In genomic region chr22:31399211-31400022, GRCh38 we compare ENCODE assay signal across 8 cellular contexts. TPM values are rescaled to one million over a fixed set of nuclear protein-coding genes. Genes with fewer than 3 reads are reported as not detected.
DNase-seq lines count a peak whose midpoint lies in the region; ATAC-seq, FAIRE-seq and TF ChIP-seq lines count a peak whose summit lies in the region.

A gene with protein sequence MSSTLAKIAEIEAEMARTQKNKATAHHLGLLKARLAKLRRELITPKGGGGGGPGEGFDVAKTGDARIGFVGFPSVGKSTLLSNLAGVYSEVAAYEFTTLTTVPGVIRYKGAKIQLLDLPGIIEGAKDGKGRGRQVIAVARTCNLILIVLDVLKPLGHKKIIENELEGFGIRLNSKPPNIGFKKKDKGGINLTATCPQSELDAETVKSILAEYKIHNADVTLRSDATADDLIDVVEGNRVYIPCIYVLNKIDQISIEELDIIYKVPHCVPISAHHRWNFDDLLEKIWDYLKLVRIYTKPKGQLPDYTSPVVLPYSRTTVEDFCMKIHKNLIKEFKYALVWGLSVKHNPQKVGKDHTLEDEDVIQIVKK (plus strand): TSS chr22:31399604. CDS start chr22:31399684, 80 bp downstream.

- H4K20me1 ChIP-seq in Loucy (ENCODE audit: insufficient read depth, low read length, poor library complexity, severe bottlenecking), result peaks cover 20% of the 10 kb centered on the region

- H3K4me3 ChIP-seq in Loucy (ENCODE audit: low read length, poor library complexity, severe bottlenecking), result peak within 1 kb of the TSS; percentile 98
- peak within 1 kb of the TSS; percentile 97 for H3K4me3 ChIP-seq in fibroblast of the aortic adventitia (ENCODE audit: low read depth, low read length)

- no peaks in the 10 kb centered on the region for H3K9me2 ChIP-seq in Loucy (replicated peaks; ENCODE audit: low read depth, low read length)

- H3K9me3 Mint-ChIP-seq in nephron progenitor cell, result peaks cover 2% of the 10 kb centered on the region
- peaks cover 2 to 4% of the 10 kb centered on the region in 2 donors for H3K9me3 Mint-ChIP-seq in stimulated activated naive CD8-positive, alpha-beta T cell treated with anti-CD3 and anti-CD28 coated beads, Interleukin-15, amount 100 ng/mL, for 72 hours

- H3K4me2 ChIP-seq in Loucy (ENCODE audit: low read depth, low read length, poor library complexity, severe bottlenecking), result peak within 1 kb of the TSS; percentile 93

- TF ChIP-seq CTCF in Loucy (conservative IDR thresholded peaks at IDR 0.05; ENCODE audit: low read length) (no peak), fibroblast of the aortic adventitia (IDR thresholded peaks at IDR 0.05; ENCODE audit: insufficient read depth, low read length) (peak; percentile 5), nephron progenitor cell (IDR thresholded peaks at IDR 0.05) (no peak)

- peak; percentile 93 for FAIRE-seq in H54 (lab: Jason Lieb, UNC)

- H3K9ac ChIP-seq in Loucy (ENCODE audit: low read depth, low read length, poor library complexity, severe bottlenecking), result peak within 1 kb of the TSS; percentile 99

- H3K27me3 ChIP-seq in Loucy (ENCODE audit: insufficient read depth, low read length, poor library complexity, severe bottlenecking), result no peaks in the 10 kb centered on the region

- no peaks in the 10 kb centered on the region for H3K27me3 Mint-ChIP-seq in nephron progenitor cell (ENCODE audit: low read depth, poor library complexity)
- H3K27me3 Mint-ChIP-seq in stimulated activated naive CD8-positive, alpha-beta T cell treated with anti-CD3 and anti-CD28 coated beads, Interleukin-15, amount 100 ng/mL, for 72 hours, result no peaks in the 10 kb centered on the region

- H3K9me3 ChIP-seq in Loucy (ENCODE audit: insufficient read depth, low read depth, low read length), result no peaks in the 10 kb centered on the region

- DNase-seq in ELF-1 (ENCODE audit: low read depth, low spot score) (peak; percentile 98), H54 (ENCODE audit: insufficient read length, low spot score) (peak; percentile 89), fibroblast of the aortic adventitia (ENCODE audit: low read depth) (peak; percentile 94), nephron progenitor cell (peak; percentile 98)
- peak; percentile 95 for DNase-seq in activated effector memory CD4-positive, alpha-beta T cell treated with Interleukin-2 at 50 U/mL for 16 hours
- DNase-seq in stimulated activated naive CD8-positive, alpha-beta T cell treated with anti-CD3 and anti-CD28 coated beads, Interleukin-15, amount 100 ng/mL, for 72 hours, result peak; percentile 96 to 98

- peak within 1 kb of the TSS; percentile 94 for H3K4me3 Mint-ChIP-seq in nephron progenitor cell
- H3K4me3 Mint-ChIP-seq in stimulated activated naive CD8-positive, alpha-beta T cell treated with anti-CD3 and anti-CD28 coated beads, Interleukin-15, amount 100 ng/mL, for 72 hours, result peak within 1 kb of the TSS; percentile 90 to 92

- ATAC-seq in stimulated activated naive CD8-positive, alpha-beta T cell treated with anti-CD3 and anti-CD28 coated beads, Interleukin-15, amount 100 ng/mL, for 72 hours, result peak; percentile 100

- H3K79me2 ChIP-seq in Loucy (ENCODE audit: insufficient read depth, low read length), result peaks cover 49% of the 10 kb centered on the region

- H3K4me1 Mint-ChIP-seq in nephron progenitor cell, result peaks cover 32% of the 10 kb centered on the region
- peaks cover 30% of the 10 kb centered on the region for H3K4me1 Mint-ChIP-seq in stimulated activated naive CD8-positive, alpha-beta T cell treated with anti-CD3 and anti-CD28 coated beads, Interleukin-15, amount 100 ng/mL, for 72 hours

- peak within 1 kb of the TSS; percentile 97 for H3K27ac Mint-ChIP-seq in nephron progenitor cell
- H3K27ac Mint-ChIP-seq in stimulated activated naive CD8-positive, alpha-beta T cell treated with anti-CD3 and anti-CD28 coated beads, Interleukin-15, amount 100 ng/mL, for 72 hours, result peak within 1 kb of the TSS; percentile 91 to 97

- peaks cover 8% of the 10 kb centered on the region; the same call in 1 of the 2 replicates for H3K36me3 ChIP-seq in Loucy (ENCODE audit: insufficient read depth, low read length)

- peaks cover 27% of the 10 kb centered on the region for H3K36me3 Mint-ChIP-seq in nephron progenitor cell (ENCODE audit: low read depth)

- peak within 1 kb of the TSS; percentile 94 for H2AFZ ChIP-seq in Loucy (ENCODE audit: low read length)

- H3F3A ChIP-seq in Loucy (ENCODE audit: low read depth), result no peaks in the 10 kb centered on the region

- peak; percentile 78 for TF ChIP-seq POLR2A in H54 (IDR thresholded peaks at IDR 0.05; ENCODE audit: low read depth, low read length)
- TF ChIP-seq POLR2A in Raji (IDR thresholded peaks at IDR 0.05; ENCODE audit: insufficient read depth, low read depth, low read length), result peak; percentile 100

- peaks cover 19% of the 10 kb centered on the region for H3K4me1 ChIP-seq in Loucy (ENCODE audit: insufficient read depth, low read length, poor library complexity, severe bottlenecking)

RNA-seq across cellular contexts. Expression of the gene that starts here (rescaled TPM):
- total RNA-seq in fibroblast of the aortic adventitia (ENCODE audit: low replicate concordance), result 74.3 and 89.4 TPM in 2 replicates

Comparison
In these comparisons a context has a peak if more than half of its experiments do, and no peak if none do; other contexts are left out.
1. Peak in every context shown above with its lines: DNase-seq, ATAC-seq and H3K4me3 ChIP-seq.